ENCODE assay signal across 1 cellular context in the genomic region with DNA sequence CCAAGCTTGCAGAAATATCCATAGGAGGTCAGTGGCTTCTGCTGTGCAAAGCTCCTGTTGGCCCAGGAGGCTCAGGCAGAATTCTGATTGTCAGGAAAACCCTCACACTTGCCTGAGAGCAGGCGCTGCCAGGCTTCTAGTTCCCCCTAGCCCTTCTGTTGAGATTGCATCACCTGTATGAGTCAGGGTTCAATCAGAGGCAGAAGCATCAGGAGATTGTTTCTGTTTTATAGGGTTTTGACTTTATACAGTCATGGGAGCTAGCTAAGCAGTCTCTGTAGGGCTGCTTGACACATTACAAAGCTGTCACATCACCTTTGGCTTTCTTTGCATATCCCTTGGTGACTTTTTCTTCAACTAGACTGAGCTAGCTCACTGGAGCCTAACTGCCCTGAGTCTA.
TF ChIP-seq lines count a peak whose summit lies in the region.

No MANE protein-coding gene starts in this region.

TF ChIP-seq in SK-N-SH treated with all-trans-retinoic acid at 6 μM for 48 hours, 23 proteins besides CTCF, POLR2A, EP300 and RAD21 (continued from another document):
- TF ChIP-seq, protein P1, sequence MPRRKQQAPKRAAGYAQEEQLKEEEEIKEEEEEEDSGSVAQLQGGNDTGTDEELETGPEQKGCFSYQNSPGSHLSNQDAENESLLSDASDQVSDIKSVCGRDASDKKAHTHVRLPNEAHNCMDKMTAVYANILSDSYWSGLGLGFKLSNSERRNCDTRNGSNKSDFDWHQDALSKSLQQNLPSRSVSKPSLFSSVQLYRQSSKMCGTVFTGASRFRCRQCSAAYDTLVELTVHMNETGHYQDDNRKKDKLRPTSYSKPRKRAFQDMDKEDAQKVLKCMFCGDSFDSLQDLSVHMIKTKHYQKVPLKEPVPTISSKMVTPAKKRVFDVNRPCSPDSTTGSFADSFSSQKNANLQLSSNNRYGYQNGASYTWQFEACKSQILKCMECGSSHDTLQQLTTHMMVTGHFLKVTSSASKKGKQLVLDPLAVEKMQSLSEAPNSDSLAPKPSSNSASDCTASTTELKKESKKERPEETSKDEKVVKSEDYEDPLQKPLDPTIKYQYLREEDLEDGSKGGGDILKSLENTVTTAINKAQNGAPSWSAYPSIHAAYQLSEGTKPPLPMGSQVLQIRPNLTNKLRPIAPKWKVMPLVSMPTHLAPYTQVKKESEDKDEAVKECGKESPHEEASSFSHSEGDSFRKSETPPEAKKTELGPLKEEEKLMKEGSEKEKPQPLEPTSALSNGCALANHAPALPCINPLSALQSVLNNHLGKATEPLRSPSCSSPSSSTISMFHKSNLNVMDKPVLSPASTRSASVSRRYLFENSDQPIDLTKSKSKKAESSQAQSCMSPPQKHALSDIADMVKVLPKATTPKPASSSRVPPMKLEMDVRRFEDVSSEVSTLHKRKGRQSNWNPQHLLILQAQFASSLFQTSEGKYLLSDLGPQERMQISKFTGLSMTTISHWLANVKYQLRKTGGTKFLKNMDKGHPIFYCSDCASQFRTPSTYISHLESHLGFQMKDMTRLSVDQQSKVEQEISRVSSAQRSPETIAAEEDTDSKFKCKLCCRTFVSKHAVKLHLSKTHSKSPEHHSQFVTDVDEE (CRISPR knock-in tag; IDR thresholded peaks at IDR 0.05): no peak
